In the genomic region with DNA sequence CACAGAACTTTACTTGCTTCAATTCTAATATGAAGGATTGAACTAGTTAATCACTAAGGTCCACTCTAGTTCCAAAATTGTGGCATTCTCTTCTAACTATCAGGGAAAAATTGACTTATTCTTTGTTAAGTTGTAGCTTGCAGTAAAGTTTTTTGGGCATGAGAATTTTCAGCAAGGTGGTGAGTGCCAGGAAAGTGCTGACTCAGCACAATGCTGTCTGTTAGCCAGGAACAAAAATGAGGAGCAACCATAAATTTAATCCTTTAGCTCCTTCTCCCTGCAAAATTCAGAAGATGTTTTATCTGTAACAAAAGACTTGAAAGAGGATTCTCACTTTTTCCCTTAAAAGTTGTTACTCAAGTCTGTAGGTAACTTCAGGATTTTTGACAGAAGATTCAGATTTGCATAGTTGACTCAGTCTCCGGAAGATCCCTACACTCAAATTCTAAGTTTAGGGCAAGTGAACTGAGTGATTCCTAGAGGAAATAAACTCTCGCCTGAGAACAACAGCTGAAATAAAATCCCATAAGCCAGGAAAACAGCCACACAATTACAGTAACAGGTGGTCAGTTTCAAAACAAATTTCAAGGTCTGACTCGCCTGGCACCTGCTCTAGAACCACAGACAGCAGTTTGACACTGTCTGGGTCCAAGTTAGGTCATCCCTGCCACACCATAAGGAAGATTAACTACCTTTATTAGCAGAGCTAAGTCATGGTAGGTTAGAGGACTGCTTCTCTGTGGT, we compare ENCODE assay signal across 10 cellular contexts. TPM values are rescaled to one million over a fixed set of nuclear protein-coding genes. Genes with fewer than 3 reads are reported as not detected.
A peak's percentile ranks its signal among the peaks of the same experiment; 100 is the strongest.
DNase-seq lines count a peak whose midpoint lies in the region; ATAC-seq and TF ChIP-seq lines count a peak whose summit lies in the region.
"Had no signal": no experiment of that assay in that cellular context is flagged by ENCODE, and none has a peak within 500 bp of the region (broad histone marks: within the 10 kb centered on the region; RNA-seq: fewer than 3 reads in every experiment).

No MANE protein-coding gene starts in this region.

- no peaks in the 10 kb centered on the region; the same call in 1 of the 2 replicates for H3K27me3 Mint-ChIP-seq in WTC11 (ENCODE audit: low read depth)

- 0 out of 2 replicates have a peak overlapping the region, but pooled peaks have one; percentile 54 for H3K27ac Mint-ChIP-seq in WTC11

- peaks cover 13% of the 10 kb centered on the region for H3K36me3 Mint-ChIP-seq in WTC11

- TF ChIP-seq CTCF in WTC11 (IDR thresholded peaks at IDR 0.05): no peak
- no peak for TF ChIP-seq CTCF in RWPE1 (conservative IDR thresholded peaks at IDR 0.05; ENCODE audit: low read depth)

- no peak overlapping the region for H3K4me3 Mint-ChIP-seq in WTC11

- ATAC-seq in GM18907 (IDR thresholded peaks at IDR 0.05; ENCODE audit: unreplicated experiment): peak; percentile 65
- peak; percentile 73 for ATAC-seq in HG03045 (IDR thresholded peaks at IDR 0.05; ENCODE audit: unreplicated experiment)
- no peak for ATAC-seq in WTC11
- no peak for ATAC-seq in GM21526 (IDR thresholded peaks at IDR 0.05; ENCODE audit: low FRiP score, unreplicated experiment)

- H3K9me3 Mint-ChIP-seq in WTC11: peaks cover 13% of the 10 kb centered on the region

- H3K4me1 Mint-ChIP-seq in WTC11: peaks cover 18% of the 10 kb centered on the region

- no peak overlapping the region for H3K27ac ChIP-seq in RWPE1
- H3K27ac ChIP-seq: sigmoid colon, transverse colon had no signal

- peak; percentile 27 for DNase-seq in COLO668 (lab: John Stamatoyannopoulos, UW; ENCODE audit: unreplicated experiment)
- no peak for DNase-seq in WTC11 (ENCODE audit: low spot score)
- no peak for DNase-seq in RWPE1 (ENCODE audit: low spot score)
- DNase-seq in EL: no peak
- DNase-seq in OCI-M2 (lab: John Stamatoyannopoulos, UW; ENCODE audit: unreplicated experiment): no peak
- DNase-seq: sigmoid colon, transverse colon had no signal

- POLR2A ChIA-PET in WTC11 (lab: Charles Lee): interaction anchor here (0.5 to 0.6 kb wide), 2 partner anchors 30 to 1302 kb away, joined by 3 to 5 read pairs; no protein-coding TSS in a partner anchor
- POLR2A ChIA-PET in RWPE1 (lab: Yijun Ruan, JAX; ENCODE audit: low non-redundant PET): no interaction called here

- CTCF ChIA-PET in WTC11 (lab: Charles Lee): interaction anchor here (1.0 kb wide), 1 partner anchor 8 kb away, joined by 6 read pairs; no protein-coding TSS in a partner anchor
- CTCF ChIA-PET in RWPE1 (lab: Yijun Ruan, JAX): interaction anchor here (0.6 kb wide), 2 partner anchors 17 to 704 kb away, joined by 3 to 4 read pairs; no protein-coding TSS in a partner anchor

TF ChIP-seq in WTC11, 78 proteins besides CTCF, POLR2A, EP300 and RAD21:
- TF ChIP-seq FOXP1 (CRISPR knock-in tag; IDR thresholded peaks at IDR 0.05; ENCODE audit: borderline replicate concordance) (no peak), ETV6 (CRISPR knock-in tag; IDR thresholded peaks at IDR 0.05) (no peak), OVOL2 (CRISPR knock-in tag; IDR thresholded peaks at IDR 0.05; ENCODE audit: borderline replicate concordance) (no peak), GRHL2 (CRISPR knock-in tag; IDR thresholded peaks at IDR 0.05; ENCODE audit: insufficient replicate concordance, severe bottlenecking) (no peak), ZNF423 (CRISPR knock-in tag; IDR thresholded peaks at IDR 0.05) (no peak), ATF1 (CRISPR knock-in tag; IDR thresholded peaks at IDR 0.05) (no peak)
- TF ChIP-seq, protein P1, sequence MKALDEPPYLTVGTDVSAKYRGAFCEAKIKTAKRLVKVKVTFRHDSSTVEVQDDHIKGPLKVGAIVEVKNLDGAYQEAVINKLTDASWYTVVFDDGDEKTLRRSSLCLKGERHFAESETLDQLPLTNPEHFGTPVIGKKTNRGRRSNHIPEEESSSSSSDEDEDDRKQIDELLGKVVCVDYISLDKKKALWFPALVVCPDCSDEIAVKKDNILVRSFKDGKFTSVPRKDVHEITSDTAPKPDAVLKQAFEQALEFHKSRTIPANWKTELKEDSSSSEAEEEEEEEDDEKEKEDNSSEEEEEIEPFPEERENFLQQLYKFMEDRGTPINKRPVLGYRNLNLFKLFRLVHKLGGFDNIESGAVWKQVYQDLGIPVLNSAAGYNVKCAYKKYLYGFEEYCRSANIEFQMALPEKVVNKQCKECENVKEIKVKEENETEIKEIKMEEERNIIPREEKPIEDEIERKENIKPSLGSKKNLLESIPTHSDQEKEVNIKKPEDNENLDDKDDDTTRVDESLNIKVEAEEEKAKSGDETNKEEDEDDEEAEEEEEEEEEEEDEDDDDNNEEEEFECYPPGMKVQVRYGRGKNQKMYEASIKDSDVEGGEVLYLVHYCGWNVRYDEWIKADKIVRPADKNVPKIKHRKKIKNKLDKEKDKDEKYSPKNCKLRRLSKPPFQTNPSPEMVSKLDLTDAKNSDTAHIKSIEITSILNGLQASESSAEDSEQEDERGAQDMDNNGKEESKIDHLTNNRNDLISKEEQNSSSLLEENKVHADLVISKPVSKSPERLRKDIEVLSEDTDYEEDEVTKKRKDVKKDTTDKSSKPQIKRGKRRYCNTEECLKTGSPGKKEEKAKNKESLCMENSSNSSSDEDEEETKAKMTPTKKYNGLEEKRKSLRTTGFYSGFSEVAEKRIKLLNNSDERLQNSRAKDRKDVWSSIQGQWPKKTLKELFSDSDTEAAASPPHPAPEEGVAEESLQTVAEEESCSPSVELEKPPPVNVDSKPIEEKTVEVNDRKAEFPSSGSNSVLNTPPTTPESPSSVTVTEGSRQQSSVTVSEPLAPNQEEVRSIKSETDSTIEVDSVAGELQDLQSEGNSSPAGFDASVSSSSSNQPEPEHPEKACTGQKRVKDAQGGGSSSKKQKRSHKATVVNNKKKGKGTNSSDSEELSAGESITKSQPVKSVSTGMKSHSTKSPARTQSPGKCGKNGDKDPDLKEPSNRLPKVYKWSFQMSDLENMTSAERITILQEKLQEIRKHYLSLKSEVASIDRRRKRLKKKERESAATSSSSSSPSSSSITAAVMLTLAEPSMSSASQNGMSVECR (CRISPR knock-in tag; IDR thresholded peaks at IDR 0.05; ENCODE audit: borderline replicate concordance): no peak
- TF ChIP-seq, protein P2, sequence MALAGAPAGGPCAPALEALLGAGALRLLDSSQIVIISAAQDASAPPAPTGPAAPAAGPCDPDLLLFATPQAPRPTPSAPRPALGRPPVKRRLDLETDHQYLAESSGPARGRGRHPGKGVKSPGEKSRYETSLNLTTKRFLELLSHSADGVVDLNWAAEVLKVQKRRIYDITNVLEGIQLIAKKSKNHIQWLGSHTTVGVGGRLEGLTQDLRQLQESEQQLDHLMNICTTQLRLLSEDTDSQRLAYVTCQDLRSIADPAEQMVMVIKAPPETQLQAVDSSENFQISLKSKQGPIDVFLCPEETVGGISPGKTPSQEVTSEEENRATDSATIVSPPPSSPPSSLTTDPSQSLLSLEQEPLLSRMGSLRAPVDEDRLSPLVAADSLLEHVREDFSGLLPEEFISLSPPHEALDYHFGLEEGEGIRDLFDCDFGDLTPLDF (CRISPR knock-in tag; IDR thresholded peaks at IDR 0.05): no peak
- TF ChIP-seq, protein P3, sequence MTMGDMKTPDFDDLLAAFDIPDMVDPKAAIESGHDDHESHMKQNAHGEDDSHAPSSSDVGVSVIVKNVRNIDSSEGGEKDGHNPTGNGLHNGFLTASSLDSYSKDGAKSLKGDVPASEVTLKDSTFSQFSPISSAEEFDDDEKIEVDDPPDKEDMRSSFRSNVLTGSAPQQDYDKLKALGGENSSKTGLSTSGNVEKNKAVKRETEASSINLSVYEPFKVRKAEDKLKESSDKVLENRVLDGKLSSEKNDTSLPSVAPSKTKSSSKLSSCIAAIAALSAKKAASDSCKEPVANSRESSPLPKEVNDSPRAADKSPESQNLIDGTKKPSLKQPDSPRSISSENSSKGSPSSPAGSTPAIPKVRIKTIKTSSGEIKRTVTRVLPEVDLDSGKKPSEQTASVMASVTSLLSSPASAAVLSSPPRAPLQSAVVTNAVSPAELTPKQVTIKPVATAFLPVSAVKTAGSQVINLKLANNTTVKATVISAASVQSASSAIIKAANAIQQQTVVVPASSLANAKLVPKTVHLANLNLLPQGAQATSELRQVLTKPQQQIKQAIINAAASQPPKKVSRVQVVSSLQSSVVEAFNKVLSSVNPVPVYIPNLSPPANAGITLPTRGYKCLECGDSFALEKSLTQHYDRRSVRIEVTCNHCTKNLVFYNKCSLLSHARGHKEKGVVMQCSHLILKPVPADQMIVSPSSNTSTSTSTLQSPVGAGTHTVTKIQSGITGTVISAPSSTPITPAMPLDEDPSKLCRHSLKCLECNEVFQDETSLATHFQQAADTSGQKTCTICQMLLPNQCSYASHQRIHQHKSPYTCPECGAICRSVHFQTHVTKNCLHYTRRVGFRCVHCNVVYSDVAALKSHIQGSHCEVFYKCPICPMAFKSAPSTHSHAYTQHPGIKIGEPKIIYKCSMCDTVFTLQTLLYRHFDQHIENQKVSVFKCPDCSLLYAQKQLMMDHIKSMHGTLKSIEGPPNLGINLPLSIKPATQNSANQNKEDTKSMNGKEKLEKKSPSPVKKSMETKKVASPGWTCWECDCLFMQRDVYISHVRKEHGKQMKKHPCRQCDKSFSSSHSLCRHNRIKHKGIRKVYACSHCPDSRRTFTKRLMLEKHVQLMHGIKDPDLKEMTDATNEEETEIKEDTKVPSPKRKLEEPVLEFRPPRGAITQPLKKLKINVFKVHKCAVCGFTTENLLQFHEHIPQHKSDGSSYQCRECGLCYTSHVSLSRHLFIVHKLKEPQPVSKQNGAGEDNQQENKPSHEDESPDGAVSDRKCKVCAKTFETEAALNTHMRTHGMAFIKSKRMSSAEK (CRISPR knock-in tag; IDR thresholded peaks at IDR 0.05; ENCODE audit: borderline replicate concordance): no peak
- TF ChIP-seq, protein P4, sequence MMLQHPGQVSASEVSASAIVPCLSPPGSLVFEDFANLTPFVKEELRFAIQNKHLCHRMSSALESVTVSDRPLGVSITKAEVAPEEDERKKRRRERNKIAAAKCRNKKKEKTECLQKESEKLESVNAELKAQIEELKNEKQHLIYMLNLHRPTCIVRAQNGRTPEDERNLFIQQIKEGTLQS (CRISPR knock-in tag; conservative IDR thresholded peaks at IDR 0.05): no peak

RNA-seq across cellular contexts. Expression of a gene that starts 20.2 kb away (rescaled TPM):
- 80.9 to 95.5 TPM (median 91.7 TPM) in 3 replicates for total RNA-seq in WTC11 (2021)

Comparison
In these comparisons a context has a peak if more than half of its experiments do, and no peak if none do; other contexts are left out.
1. ATAC-seq: peak in GM18907 (single experiment) and HG03045 (single experiment); none in WTC11 (single experiment) and GM21526 (single experiment).